In the genomic region with DNA sequence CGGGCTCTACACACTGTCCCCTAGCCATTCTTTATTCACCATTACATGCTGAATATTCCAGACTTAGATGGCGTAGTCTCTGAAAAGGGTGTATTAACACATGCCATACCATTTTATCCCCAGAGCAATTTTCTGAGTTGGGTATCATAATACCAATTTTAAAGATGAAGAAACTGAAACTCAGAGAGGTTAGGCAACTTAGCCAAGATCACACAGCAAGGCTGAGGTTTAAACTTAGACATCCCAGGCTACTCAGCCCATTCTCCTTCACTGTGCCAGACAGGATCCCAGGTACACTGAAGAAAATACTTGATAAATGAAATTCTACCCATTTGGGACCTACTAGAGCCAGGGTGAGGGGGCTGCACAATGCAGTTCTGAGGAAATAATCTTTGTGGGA, we compare ENCODE assay signal across 8 cellular contexts.
"Had no signal": no experiment of that assay in that cellular context is flagged by ENCODE, and none has a peak within 500 bp of the region (broad histone marks: within the 10 kb centered on the region; RNA-seq: fewer than 3 reads in every experiment).

No MANE protein-coding gene starts in this region.

- FAIRE-seq: G401.6, GM12878, GM12891, GM12892, GM18507, GM19239 had no signal

- ATAC-seq: GM12878 had no signal

- H3K4me3 ChIP-seq: GM12878 had no signal

- DNase-seq: GDM1, GF-D8 had no signal
